ENCODE assay signal across 1 cellular context in genomic region chr6:167932468-167933276, GRCh38.
TF ChIP-seq lines count a peak whose summit lies in the region.

No MANE protein-coding gene starts in this region.

TF ChIP-seq in liver, 16 proteins besides CTCF, POLR2A, EP300 and RAD21 (continued from another document):
- TF ChIP-seq REST (IDR thresholded peaks at IDR 0.05) (peak; percentile 75), EGR1 (IDR thresholded peaks at IDR 0.05; ENCODE audit: low read depth in 2 of 2) (no peak), JUND (IDR thresholded peaks at IDR 0.05) (peak; percentile 48 to 49), GABPA (IDR thresholded peaks at IDR 0.05 in 1 of 2, conservative IDR thresholded peaks at IDR 0.05 in 1 of 2) (peak in 1 of 2 donors; percentile 31), ZBTB33 (IDR thresholded peaks at IDR 0.05) (peak; percentile 71), NR2F2 (IDR thresholded peaks at IDR 0.05) (peak; percentile 29)
